ENCODE assay signal across 24 cellular contexts in genomic region chr20:61234224-61234623, GRCh38. TPM values are rescaled to one million over a fixed set of nuclear protein-coding genes. Genes with fewer than 3 reads are reported as not detected.
DNase-seq lines count a peak whose midpoint lies in the region; ATAC-seq, FAIRE-seq and TF ChIP-seq lines count a peak whose summit lies in the region.
"Had no signal": no experiment of that assay in that cellular context is flagged by ENCODE, and none has a peak within 500 bp of the region (broad histone marks: within the 10 kb centered on the region; RNA-seq: fewer than 3 reads in every experiment).

No MANE protein-coding gene starts in this region.

- H3K9me3 ChIP-seq in heart left ventricle (peaks cover 0 to 20% (median 7%) of the 10 kb centered on the region in 12 donors), left ventricle myocardium inferior (replicated peaks) (peaks cover 19% of the 10 kb centered on the region), osteoblast (ENCODE audit: low read depth, low read length) (peaks cover 1% of the 10 kb centered on the region), gastrocnemius medialis (peaks cover 0 to 14% (median 4%) of the 10 kb centered on the region in 3 donors)
- H3K9me3 ChIP-seq: BE2C had no signal

- H2AFZ ChIP-seq in osteoblast (ENCODE audit: low read length), result no peak overlapping the region

- no peak overlapping the region for H3K4me2 ChIP-seq in osteoblast (ENCODE audit: insufficient read depth, low read length)
- H3K4me2 ChIP-seq: A549; BLaER1 treated with 17β-estradiol and CSF1 and Interleukin-3, amounts not matched to agents 10 nM and 100 nM had no signal

- H3K27ac ChIP-seq in heart left ventricle, result no peak overlapping the region
- H3K27ac ChIP-seq in left ventricle myocardium inferior (replicated peaks), result no peak overlapping the region
- H3K27ac ChIP-seq in osteoblast (ENCODE audit: low read depth, low read length), result no peak overlapping the region
- H3K27ac ChIP-seq in gastrocnemius medialis, result no peak overlapping the region
- H3K27ac ChIP-seq: A549; BLaER1 treated with 17β-estradiol and CSF1 and Interleukin-3, amounts not matched to agents 10 nM and 100 nM had no signal

- H3K4me3 ChIP-seq in heart left ventricle, result no peak overlapping the region
- H3K4me3 ChIP-seq in left ventricle myocardium inferior, result no peak overlapping the region
- no peak overlapping the region for H3K4me3 ChIP-seq in osteoblast (ENCODE audit: insufficient read depth, low read length)
- no peak overlapping the region for H3K4me3 ChIP-seq in gastrocnemius medialis
- H3K4me3 ChIP-seq: A549; BLaER1 treated with 17β-estradiol and CSF1 and Interleukin-3, amounts not matched to agents 10 nM and 100 nM had no signal

- intact Hi-C loops in heart left ventricle (cut with DNase I) (loop anchor here in 1 of 10 donors (10.0 kb wide), 1 partner anchor 1179 kb away; no protein-coding TSS in a partner anchor), left ventricle myocardium inferior (cut with micrococcal nuclease) (no loop called here), gastrocnemius medialis (cut with DNase I; ENCODE audit: low total_unique reads) (no loop called here)

- H3K36me3 ChIP-seq in heart left ventricle, result no peaks in the 10 kb centered on the region
- no peaks in the 10 kb centered on the region for H3K36me3 ChIP-seq in left ventricle myocardium inferior
- H3K36me3 ChIP-seq in osteoblast (ENCODE audit: insufficient read depth, low read length), result no peaks in the 10 kb centered on the region
- H3K36me3 ChIP-seq in gastrocnemius medialis, result no peaks in the 10 kb centered on the region
- H3K36me3 ChIP-seq: BE2C; BLaER1 treated with 17β-estradiol and CSF1 and Interleukin-3, amounts not matched to agents 10 nM and 100 nM had no signal

- 37 to 51% (median 47%) methylated on average over 8 of the region's 8 CpGs for WGBS in heart left ventricle, 4 donors

- in situ Hi-C loops in gastrocnemius medialis (cut with MboI; ENCODE audit: low sequenced_read_pairs in 4 of 4), result loop anchor here in 1 of 4 donors (25.0 kb wide), 1 partner anchor 1022 kb away; no protein-coding TSS in a partner anchor

- TF ChIP-seq POLR2A in heart left ventricle (IDR thresholded peaks at IDR 0.05) (no peak), gastrocnemius medialis (IDR thresholded peaks at IDR 0.05) (no peak)

- no peaks in the 10 kb centered on the region for H3K79me2 ChIP-seq in osteoblast (ENCODE audit: insufficient read depth, low read length)

- DNase-seq in heart left ventricle (no peak), left ventricle myocardium inferior (no peak), HTR-8/SVneo (ENCODE audit: insufficient read length, low spot score) (no peak), NCI-H748 treated with DMSO at 0.1 percent for 48 hours (lab: John Stamatoyannopoulos, UW) (peak; percentile 8), osteoblast (ENCODE audit: insufficient read length, low spot score, missing footprints) (peak; percentile 68), islet precursor cell (no peak), gastrocnemius medialis (no peak)
- DNase-seq: 8988T; ACHN; AML-193; BE2C; CD4-positive, alpha-beta T cell; CD8-positive, alpha-beta memory T cell; DMS 273 treated with DMSO at 0.1 percent for 48 hours; EL; GDM1; GOT3; HCEC 1CT had no signal

- ATAC-seq in heart left ventricle (peak in 3 of 4 donors; percentile 56 to 79 (median 73)), gastrocnemius medialis (no peak)
- ATAC-seq: A549 had no signal

- H4K20me1 ChIP-seq in osteoblast (ENCODE audit: insufficient read depth, low read length), result no peaks in the 10 kb centered on the region
- H4K20me1 ChIP-seq: BLaER1 treated with 17β-estradiol and CSF1 and Interleukin-3, amounts not matched to agents 10 nM and 100 nM had no signal

- H3K27me3 ChIP-seq in heart left ventricle, result peaks cover 0 to 11% (median 0%) of the 10 kb centered on the region in 9 donors
- H3K27me3 ChIP-seq in left ventricle myocardium inferior (ENCODE audit: low read depth), result peaks cover 37% of the 10 kb centered on the region
- H3K27me3 ChIP-seq in osteoblast (ENCODE audit: insufficient read depth, low read length), result no peaks in the 10 kb centered on the region
- no peaks in the 10 kb centered on the region for H3K27me3 ChIP-seq in gastrocnemius medialis
- H3K27me3 ChIP-seq: BLaER1 treated with 17β-estradiol and CSF1 and Interleukin-3, amounts not matched to agents 10 nM and 100 nM had no signal

- H3K4me1 ChIP-seq in heart left ventricle (peaks cover 0 to 6% (median 0%) of the 10 kb centered on the region in 12 donors), left ventricle myocardium inferior (no peaks in the 10 kb centered on the region), osteoblast (ENCODE audit: insufficient read depth, low read length) (no peaks in the 10 kb centered on the region), gastrocnemius medialis (no peaks in the 10 kb centered on the region)
- H3K4me1 ChIP-seq: A549, BE2C had no signal

- no peak for TF ChIP-seq CTCF in heart left ventricle (IDR thresholded peaks at IDR 0.05)
- TF ChIP-seq CTCF in left ventricle myocardium inferior (IDR thresholded peaks at IDR 0.05; ENCODE audit: borderline replicate concordance), result no peak
- TF ChIP-seq CTCF in osteoblast (IDR thresholded peaks at IDR 0.05; ENCODE audit: extremely low read depth, low read depth, low read length), result no peak
- no peak for TF ChIP-seq CTCF in gastrocnemius medialis (IDR thresholded peaks at IDR 0.05 in 4 of 5, conservative IDR thresholded peaks at IDR 0.05 in 1 of 5)

- peak; percentile 33 for FAIRE-seq in HTR-8/SVneo (lab: Jason Lieb, UNC)
- FAIRE-seq: A549, D721Med, GM12891, H54 had no signal

RNA-seq across cellular contexts. Expression of gene CDH4, which starts 17.8 kb away (rescaled TPM):
- total RNA-seq in heart left ventricle, result under 1 TPM in 8 of 9 donors, not detected in 1; 0.04 to 0.54 (median 0.15) TPM
- under 1 TPM; 0.04 to 0.07 TPM for polyA plus RNA-seq in heart left ventricle
- 0.05 TPM for total RNA-seq in left ventricle myocardium inferior
- total RNA-seq in osteoblast, result 1.1 and 1.8 TPM in 2 replicates
- total RNA-seq in gastrocnemius medialis, result 1 to 10 TPM in 2 of 4 donors, under 1 TPM in 2; 0.38 to 1.2 (median 0.86) TPM
- total RNA-seq: CD8-positive, alpha-beta memory T cell had no signal
- polyA plus RNA-seq: CD14-positive monocyte had no signal

Comparison
In these comparisons a context has a peak if more than half of its experiments do, and no peak if none do; other contexts are left out.
1. ATAC-seq: peak in heart left ventricle (3 of 4); none in gastrocnemius medialis (0 of 2).
2. DNase-seq: peak in NCI-H748 treated with DMSO at 0.1 percent for 48 hours (single experiment) and osteoblast (single experiment); none in heart left ventricle (0 of 5), left ventricle myocardium inferior (single experiment), HTR-8/SVneo (single experiment), islet precursor cell (single experiment) and gastrocnemius medialis (0 of 2).